ENCODE assay signal across 8 cellular contexts in genomic region chr19:29211562-29212416, GRCh38. TPM values are rescaled to one million over a fixed set of nuclear protein-coding genes. Genes with fewer than 3 reads are reported as not detected.
DNase-seq lines count a peak whose midpoint lies in the region; ATAC-seq and TF ChIP-seq lines count a peak whose summit lies in the region.

No MANE protein-coding gene starts in this region.

- peak overlapping the region; percentile 99 for H3K9ac ChIP-seq in SK-N-SH

- peak overlapping the region; percentile 88 to 94 (median 93) for H3K4me3 Mint-ChIP-seq in nephron

- H2AFZ ChIP-seq in SK-N-SH (ENCODE audit: low read depth), result peak overlapping the region; percentile 98

- H3K36me3 ChIP-seq in SK-N-SH (replicated peaks in 1 of 2; ENCODE audit: control insufficient read depth in 1 of 2, insufficient read depth in 2 of 2, low read length in 1 of 2) (peaks cover 3 to 4% of the 10 kb centered on the region in 2 experiments), SJCRH30 (peaks cover 12% of the 10 kb centered on the region)

- 0 out of 2 replicates have a peak, but pooled peaks cover 7% of the 10 kb centered on the region for H3K27me3 ChIP-seq in SK-N-SH (ENCODE audit: insufficient read depth)
- H3K27me3 ChIP-seq in SJCRH30, result no peaks in the 10 kb centered on the region

- H3K4me1 Mint-ChIP-seq in nephron, result peaks cover 25% of the 10 kb centered on the region

- H3K27ac Mint-ChIP-seq in nephron, result peak overlapping the region; percentile 81 to 92 (median 89)

- no peak for TF ChIP-seq RAD21 in SK-N-SH (IDR thresholded peaks at IDR 0.05; ENCODE audit: low read length)

- H3F3A ChIP-seq in SK-N-SH (replicated peaks; ENCODE audit: insufficient read depth), result no peaks in the 10 kb centered on the region

- no peaks in the 10 kb centered on the region for H3K27me3 Mint-ChIP-seq in nephron (ENCODE audit: low read depth)

- H3K4me1 ChIP-seq in SK-N-SH (ENCODE audit: control insufficient read depth in 1 of 2, insufficient read depth in 2 of 2, low read depth in 1 of 2, low read length in 1 of 2), result peaks cover 0 to 11% of the 10 kb centered on the region in 2 experiments; a peak in 3 of 4 replicates
- no peaks in the 10 kb centered on the region; the same call in 1 of the 2 replicates for H3K4me1 ChIP-seq in SJCRH30

- peaks cover 39% of the 10 kb centered on the region for H3K36me3 Mint-ChIP-seq in nephron (ENCODE audit: low read depth)

- H3K27ac ChIP-seq in SK-N-SH (ENCODE audit: low read depth in 2 of 2, low read length in 1 of 2), result peak overlapping the region in 1 of 2 experiments; percentile 68; a peak in 1 of 4 replicates
- H3K27ac ChIP-seq in SJCRH30, result peak overlapping the region; percentile 96

- peaks cover 48% of the 10 kb centered on the region for H4K20me1 ChIP-seq in SK-N-SH (ENCODE audit: insufficient read depth)

- no peak for TF ChIP-seq CTCF in SK-N-SH (IDR thresholded peaks at IDR 0.05)
- TF ChIP-seq CTCF in epithelial cell of proximal tubule (conservative IDR thresholded peaks at IDR 0.05; ENCODE audit: low read depth, low read length), result no peak
- no peak for TF ChIP-seq CTCF in nephron (IDR thresholded peaks at IDR 0.05; ENCODE audit: unreplicated experiment in 3 of 3)

- DNase-seq in SK-N-SH, result peak; percentile 14
- peak in 1 of 2 experiments; percentile 20 for DNase-seq in SJCRH30
- no peak for DNase-seq in epithelial cell of proximal tubule (ENCODE audit: low read depth)
- DNase-seq in stimulated activated CD8-positive, alpha-beta memory T cell treated with anti-CD3 and anti-CD28 coated beads, Interleukin-4, amount 100 ng/mL, for 48 hours, result no peak

- peaks cover 61% of the 10 kb centered on the region for H3K79me2 ChIP-seq in SK-N-SH (ENCODE audit: insufficient read depth)

- POLR2A ChIA-PET in SK-N-SH (lab: Yijun Ruan, JAX), result no interaction called here

- 37% methylated on average over 18 of the region's 18 CpGs for WGBS in SK-N-SH (ENCODE audit: low lambda C conversion rate)

- CTCF ChIA-PET in SK-N-SH (lab: Yijun Ruan, JAX), result no interaction called here

- peak overlapping the region; percentile 92 for H3K4me2 ChIP-seq in SK-N-SH

- H3K9me3 Mint-ChIP-seq in nephron, result peaks cover 4% of the 10 kb centered on the region

- no peaks in the 10 kb centered on the region for H3K9me3 ChIP-seq in SK-N-SH
- H3K9me3 ChIP-seq in SJCRH30 (replicated peaks), result no peaks in the 10 kb centered on the region

- TF ChIP-seq EP300 in SK-N-SH (IDR thresholded peaks at IDR 0.05; ENCODE audit: borderline replicate concordance in 1 of 2, low read depth in 1 of 2, low read length in 1 of 2), result no peak

- no peaks in the 10 kb centered on the region for H3K9me2 ChIP-seq in SK-N-SH

- ATAC-seq in SK-N-SH treated with all-trans-retinoic acid at 6 μM for 48 hours (no peak), GM18867 (IDR thresholded peaks at IDR 0.05; ENCODE audit: unreplicated experiment) (no peak), HG02884 (IDR thresholded peaks at IDR 0.05; ENCODE audit: unreplicated experiment) (no peak)

- H3K4me3 ChIP-seq in SK-N-SH (ENCODE audit: low read depth in 2 of 2, low read length in 1 of 2) (peak overlapping the region; percentile 90 to 93), SJCRH30 (peak overlapping the region; percentile 99), epithelial cell of proximal tubule (ENCODE audit: low read depth, low read length) (peak overlapping the region; percentile 93)

TF ChIP-seq in SK-N-SH, 30 proteins besides CTCF, POLR2A, EP300 and RAD21:
- TF ChIP-seq MAX (IDR thresholded peaks at IDR 0.05; ENCODE audit: low read depth), result no peak
- no peak for TF ChIP-seq JUND (IDR thresholded peaks at IDR 0.05)
- TF ChIP-seq GABPA (IDR thresholded peaks at IDR 0.05; ENCODE audit: low read depth), result no peak

TF ChIP-seq in SK-N-SH treated with all-trans-retinoic acid at 6 μM for 48 hours, 23 proteins besides CTCF, POLR2A, EP300 and RAD21 (continues in another document):
- no peak for TF ChIP-seq ZFP3 (CRISPR knock-in tag; IDR thresholded peaks at IDR 0.05)
- TF ChIP-seq GLIS3 (CRISPR knock-in tag; IDR thresholded peaks at IDR 0.05), result no peak
- no peak for TF ChIP-seq TOX (CRISPR knock-in tag; IDR thresholded peaks at IDR 0.05; ENCODE audit: borderline replicate concordance)
- TF ChIP-seq CSDC2 (CRISPR knock-in tag; IDR thresholded peaks at IDR 0.05), result no peak
- TF ChIP-seq ZNF565 (CRISPR knock-in tag; conservative IDR thresholded peaks at IDR 0.05; ENCODE audit: low read depth), result no peak
- TF ChIP-seq TCF4 (CRISPR knock-in tag; IDR thresholded peaks at IDR 0.05; ENCODE audit: borderline replicate concordance), result no peak
- no peak for TF ChIP-seq BACH2 (CRISPR knock-in tag; IDR thresholded peaks at IDR 0.05; ENCODE audit: borderline replicate concordance)
- TF ChIP-seq ESRRG (CRISPR knock-in tag; IDR thresholded peaks at IDR 0.05), result no peak
- TF ChIP-seq ISL1 (CRISPR knock-in tag; IDR thresholded peaks at IDR 0.05), result no peak
- TF ChIP-seq PPARA (CRISPR knock-in tag; IDR thresholded peaks at IDR 0.05; ENCODE audit: borderline replicate concordance), result no peak
- no peak for TF ChIP-seq POU6F1 (CRISPR knock-in tag; IDR thresholded peaks at IDR 0.05; ENCODE audit: borderline replicate concordance, low read depth)
- no peak for TF ChIP-seq RARB (CRISPR knock-in tag; IDR thresholded peaks at IDR 0.05)
- no peak for TF ChIP-seq ARNTL (CRISPR knock-in tag; IDR thresholded peaks at IDR 0.05; ENCODE audit: borderline replicate concordance, low read depth)
- no peak for TF ChIP-seq ZFP30 (CRISPR knock-in tag; IDR thresholded peaks at IDR 0.05)
- no peak for TF ChIP-seq TSHZ2 (CRISPR knock-in tag; IDR thresholded peaks at IDR 0.05)
- no peak for TF ChIP-seq SNAI2 (CRISPR knock-in tag; IDR thresholded peaks at IDR 0.05)
- TF ChIP-seq ZC3H10 (CRISPR knock-in tag; IDR thresholded peaks at IDR 0.05), result no peak
- no peak for TF ChIP-seq CREB5 (CRISPR knock-in tag; IDR thresholded peaks at IDR 0.05; ENCODE audit: low read depth)
- TF ChIP-seq ZNF70 (CRISPR knock-in tag; IDR thresholded peaks at IDR 0.05), result no peak

RNA-seq across cellular contexts. Expression of gene UQCRFS1, which starts 1.2 kb away (rescaled TPM):
- polyA plus RNA-seq in SK-N-SH (2012; rRNA removed), result 36.7 and 37.1 TPM in 2 replicates
- 41.4 and 44.1 TPM in 2 replicates for polyA plus RNA-seq in SK-N-SH (2012; cell fraction: cytosol; rRNA removed)
- polyA plus RNA-seq in SK-N-SH (2012; cell fraction: nucleus; rRNA removed), result 15.4 and 18.2 TPM in 2 replicates
- total RNA-seq in SJCRH30 (2014; rRNA removed; shearing (Covaris generic)), result 54.4 and 58.2 TPM in 2 replicates
- 51.8 and 56.2 TPM in 2 replicates for total RNA-seq in epithelial cell of proximal tubule
